Comparison of ENCODE assay signal across 8 cellular contexts in the genomic region with DNA sequence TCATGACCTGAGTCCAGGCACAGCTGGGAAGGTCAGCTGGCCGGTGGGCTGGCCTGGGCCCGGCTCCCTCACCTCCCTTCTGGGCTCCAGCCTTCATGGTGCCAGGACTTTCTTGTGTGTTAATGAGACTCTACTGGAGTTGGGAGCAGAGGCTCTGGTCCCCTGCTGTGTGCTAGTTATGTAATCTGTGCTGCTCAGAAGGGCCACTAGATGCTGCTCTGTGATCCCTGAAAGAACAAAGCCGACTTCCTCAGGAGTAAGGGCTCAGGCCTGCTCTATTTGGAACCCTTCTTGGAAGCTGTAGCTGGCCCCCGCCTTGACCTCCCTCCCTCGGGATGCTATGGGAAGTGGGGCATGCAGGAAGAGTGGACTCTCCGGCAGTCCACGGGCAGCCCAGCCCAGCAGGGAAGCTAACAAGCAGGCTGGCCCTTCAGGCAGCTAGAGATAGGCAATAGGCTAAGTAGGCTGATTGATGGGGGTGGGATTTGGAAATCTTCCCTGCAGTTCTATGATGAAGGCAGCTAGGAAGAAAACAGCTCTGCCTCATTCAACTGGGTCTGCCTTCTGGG. TPM values are rescaled to one million over a fixed set of nuclear protein-coding genes. Genes with fewer than 3 reads are reported as not detected.
A peak's percentile ranks its signal among the peaks of the same experiment; 100 is the strongest.
DNase-seq lines count a peak whose midpoint lies in the region; ATAC-seq and TF ChIP-seq lines count a peak whose summit lies in the region.

No MANE protein-coding gene starts in this region.

- CTCF ChIA-PET in SK-N-SH (lab: Yijun Ruan, JAX): interaction anchor here (0.6 to 11.0 kb wide), 28 partner anchors 12 to 394 kb away, joined by 3 to 102 read pairs (median 4); partner anchors contain the start of genes MYO1D and PSMD11

- no peaks in the 10 kb centered on the region for H3K27me3 ChIP-seq in SK-N-SH (ENCODE audit: insufficient read depth)
- no peaks in the 10 kb centered on the region for H3K27me3 ChIP-seq in layer of hippocampus (ENCODE audit: control insufficient read depth, insufficient read depth, low read length)
- no peaks in the 10 kb centered on the region for H3K27me3 ChIP-seq in stomach

- WGBS in SK-N-SH (ENCODE audit: low lambda C conversion rate): 57% methylated on average over 6 of the region's 7 CpGs
- 12 to 23% (median 18%) methylated on average over 6 to 7 of the region's 7 CpGs for WGBS in stomach, 5 donors

- no peak overlapping the region; a peak in 1 of 4 replicates for H3K4me3 ChIP-seq in SK-N-SH (ENCODE audit: low read depth in 2 of 2, low read length in 1 of 2)
- H3K4me3 ChIP-seq in stomach: no peak overlapping the region

- peak; percentile 37 for DNase-seq in activated naive CD4-positive, alpha-beta T cell treated with Interleukin-2 at 50 U/mL for 16 hours
- DNase-seq in activated naive CD4-positive, alpha-beta T cell (lab: John Stamatoyannopoulos, UW): no peak
- DNase-seq in NCI-H1092 treated with DMSO at 0.1 percent for 48 hours (lab: John Stamatoyannopoulos, UW) (peak; percentile 82), SK-N-SH (peak; percentile 77), dermis microvascular lymphatic vessel endothelial cell (ENCODE audit: low read depth in 2 of 2) (peak; percentile 23 to 68), stomach (peak; percentile 42)

- peak; percentile 89 for TF ChIP-seq RAD21 in SK-N-SH (IDR thresholded peaks at IDR 0.05; ENCODE audit: low read length)

- H3K4me1 ChIP-seq in SK-N-SH (ENCODE audit: control insufficient read depth in 1 of 2, insufficient read depth in 2 of 2, low read depth in 1 of 2, low read length in 1 of 2) (peaks cover 0 to 27% of the 10 kb centered on the region in 2 experiments; a peak in 1 of 4 replicates), stomach (peaks cover 21 to 45% (median 34%) of the 10 kb centered on the region in 4 donors)

- peak; percentile 65 for TF ChIP-seq CTCF in SK-N-SH (IDR thresholded peaks at IDR 0.05)
- TF ChIP-seq CTCF in stomach (IDR thresholded peaks at IDR 0.05): peak in 5 of 7 experiments; percentile 35 to 67 (median 57)

- no peak for TF ChIP-seq POLR2A in stomach (IDR thresholded peaks at IDR 0.05)

- H3K27ac ChIP-seq in SK-N-SH (ENCODE audit: low read depth in 2 of 2, low read length in 1 of 2) (peak overlapping the region; percentile 4 to 84; a peak in 3 of 4 replicates), layer of hippocampus (ENCODE audit: low read depth, low read length) (peak overlapping the region; percentile 91), stomach (peak overlapping the region; percentile 4 to 70 (median 49))

- peaks cover 25% of the 10 kb centered on the region for H3F3A ChIP-seq in SK-N-SH (replicated peaks; ENCODE audit: insufficient read depth)

- peaks cover 8% of the 10 kb centered on the region; the same call in 1 of the 2 replicates for H4K20me1 ChIP-seq in SK-N-SH (ENCODE audit: insufficient read depth)

- no peak overlapping the region for H3K4me2 ChIP-seq in SK-N-SH

- no peaks in the 10 kb centered on the region for H3K9me2 ChIP-seq in SK-N-SH

- no peak for TF ChIP-seq EP300 in SK-N-SH (IDR thresholded peaks at IDR 0.05; ENCODE audit: borderline replicate concordance in 1 of 2, low read depth in 1 of 2, low read length in 1 of 2)
- TF ChIP-seq EP300 in stomach (IDR thresholded peaks at IDR 0.05): no peak

- POLR2A ChIA-PET in SK-N-SH (lab: Yijun Ruan, JAX): interaction anchor here (0.8 to 1.3 kb wide), 5 partner anchors 13 to 394 kb away, joined by 3 to 5 read pairs (median 3); partner anchors contain the start of gene PSMD11

- H2AFZ ChIP-seq in SK-N-SH (ENCODE audit: low read depth): no peak overlapping the region

- H3K36me3 ChIP-seq in SK-N-SH (replicated peaks in 1 of 2; ENCODE audit: control insufficient read depth in 1 of 2, insufficient read depth in 2 of 2, low read length in 1 of 2): peaks cover 10 to 48% of the 10 kb centered on the region in 2 experiments
- H3K36me3 ChIP-seq in stomach: peaks cover 32 to 43% (median 42%) of the 10 kb centered on the region in 4 donors

- H3K9me3 ChIP-seq in SK-N-SH: no peaks in the 10 kb centered on the region
- H3K9me3 ChIP-seq in stomach: no peaks in the 10 kb centered on the region

- ATAC-seq in GM21390 (IDR thresholded peaks at IDR 0.05; ENCODE audit: unreplicated experiment): no peak

- H3K79me2 ChIP-seq in SK-N-SH (ENCODE audit: insufficient read depth): no peaks in the 10 kb centered on the region

- intact Hi-C loops in stomach (cut with DNase I; ENCODE audit: low total_unique reads): no loop called here

- no peak overlapping the region for H3K9ac ChIP-seq in SK-N-SH

TF ChIP-seq in SK-N-SH, 30 proteins besides CTCF, POLR2A, EP300 and RAD21 (continues in another document):
- TF ChIP-seq TAF1 (IDR thresholded peaks at IDR 0.05; ENCODE audit: borderline replicate concordance, low read depth, low read length): no peak
- TF ChIP-seq RCOR1 (IDR thresholded peaks at IDR 0.05; ENCODE audit: low read length): no peak
- no peak for TF ChIP-seq RFX5 (IDR thresholded peaks at IDR 0.05; ENCODE audit: low read length)
- TF ChIP-seq REST (IDR thresholded peaks at IDR 0.05; ENCODE audit: low read depth, low read length): no peak
- TF ChIP-seq MEF2A (IDR thresholded peaks at IDR 0.05; ENCODE audit: borderline replicate concordance, low read depth): no peak
- no peak for TF ChIP-seq SIN3A (IDR thresholded peaks at IDR 0.05; ENCODE audit: borderline replicate concordance, low read depth, low read length)
- no peak for TF ChIP-seq FOXJ3 (CRISPR knock-in tag; IDR thresholded peaks at IDR 0.05)
- TF ChIP-seq GABPA (IDR thresholded peaks at IDR 0.05; ENCODE audit: low read depth): no peak
- no peak for TF ChIP-seq GATA2 (CRISPR knock-in tag; IDR thresholded peaks at IDR 0.05)
- peak; percentile 49; the same call in 1 of the 2 replicates for TF ChIP-seq POLR2AphosphoS5 (IDR thresholded peaks at IDR 0.05; ENCODE audit: low read depth, low read length)
- no peak for TF ChIP-seq JUND (IDR thresholded peaks at IDR 0.05)
- no peak for TF ChIP-seq TCF12 (IDR thresholded peaks at IDR 0.05)
- no peak for TF ChIP-seq FOSL2 (IDR thresholded peaks at IDR 0.05; ENCODE audit: borderline replicate concordance, low read depth)
- TF ChIP-seq MXI1 (IDR thresholded peaks at IDR 0.05; ENCODE audit: low read depth, low read length): no peak
- TF ChIP-seq, protein P1, sequence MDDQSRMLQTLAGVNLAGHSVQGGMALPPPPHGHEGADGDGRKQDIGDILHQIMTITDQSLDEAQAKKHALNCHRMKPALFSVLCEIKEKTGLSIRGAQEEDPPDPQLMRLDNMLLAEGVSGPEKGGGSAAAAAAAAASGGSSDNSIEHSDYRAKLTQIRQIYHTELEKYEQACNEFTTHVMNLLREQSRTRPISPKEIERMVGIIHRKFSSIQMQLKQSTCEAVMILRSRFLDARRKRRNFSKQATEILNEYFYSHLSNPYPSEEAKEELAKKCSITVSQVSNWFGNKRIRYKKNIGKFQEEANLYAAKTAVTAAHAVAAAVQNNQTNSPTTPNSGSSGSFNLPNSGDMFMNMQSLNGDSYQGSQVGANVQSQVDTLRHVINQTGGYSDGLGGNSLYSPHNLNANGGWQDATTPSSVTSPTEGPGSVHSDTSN (IDR thresholded peaks at IDR 0.05): 0 out of 2 replicates have a peak, but pooled peaks have one; percentile 8
- no peak for TF ChIP-seq RXRA (IDR thresholded peaks at IDR 0.05; ENCODE audit: borderline replicate concordance, low read depth)
- TF ChIP-seq SMC3 (IDR thresholded peaks at IDR 0.05; ENCODE audit: low read depth, low read length): peak; percentile 73
- TF ChIP-seq EZH2phosphoT487 (IDR thresholded peaks at IDR 0.05; ENCODE audit: borderline replicate concordance, low read depth): no peak

RNA-seq across cellular contexts. Expression of gene CDK5R1, which starts 3.3 kb away (rescaled TPM):
- polyA plus RNA-seq in SK-N-SH (2012; rRNA removed) (1.0 and 1.4 TPM in 2 replicates), stomach (1 to 10 TPM in 1 of 3 donors, under 1 TPM in 1, not detected in 1; 0.37 to 1.9 TPM)
- 1.3 and 2.0 TPM in 2 replicates for polyA plus RNA-seq in SK-N-SH (2012; cell fraction: cytosol; rRNA removed)
- 2.4 and 2.9 TPM in 2 replicates for polyA plus RNA-seq in SK-N-SH (2012; cell fraction: nucleus; rRNA removed)
- total RNA-seq in dermis microvascular lymphatic vessel endothelial cell (1.3 and 1.6 TPM in 2 replicates), stomach (1 to 10 TPM in 3 of 5 donors, under 1 TPM in 1, not detected in 1; 0.45 to 2.6 (median 1.9) TPM)

RNA-seq across cellular contexts. Expression of gene PSMD11, which starts 39.2 kb away (rescaled TPM):
- 63.1 and 81.9 TPM in 2 replicates for polyA plus RNA-seq in SK-N-SH (2012; rRNA removed)
- 55.5 and 60.2 TPM in 2 replicates for polyA plus RNA-seq in SK-N-SH (2012; cell fraction: cytosol; rRNA removed)
- polyA plus RNA-seq in SK-N-SH (2012; cell fraction: nucleus; rRNA removed): 53.6 and 83.8 TPM in 2 replicates
- total RNA-seq in dermis microvascular lymphatic vessel endothelial cell: 98.1 and 104 TPM in 2 replicates
- total RNA-seq in stomach: 100 to 1,000 TPM in 1 of 5 donors, 10 to 100 TPM in 4; 21.0 to 131 (median 36.5) TPM
- polyA plus RNA-seq in stomach: 10 to 100 TPM; 29.6 to 30.4 (median 30.1) TPM

Comparison
In these comparisons a context has a peak if more than half of its experiments do, and no peak if none do; other contexts are left out.
1. DNase-seq: peak in activated naive CD4-positive, alpha-beta T cell treated with Interleukin-2 at 50 U/mL for 16 hours (single experiment), NCI-H1092 treated with DMSO at 0.1 percent for 48 hours (single experiment), SK-N-SH (single experiment), dermis microvascular lymphatic vessel endothelial cell (2 of 2) and stomach (single experiment); none in activated naive CD4-positive, alpha-beta T cell (0 of 4).
2. Peak in every context shown above with its lines, with median percentiles within 50 percentile points of each other: H3K27ac ChIP-seq.